8 cellular contexts compared by ENCODE assay signal in genomic region chr2:22355816-22356433, GRCh38.
DNase-seq lines count a peak whose midpoint lies in the region; ATAC-seq and TF ChIP-seq lines count a peak whose summit lies in the region.

No MANE protein-coding gene starts in this region.

- H2BK15ac ChIP-seq in mesenchymal stem cell (ENCODE audit: low read depth, poor library complexity, severe bottlenecking): no peak overlapping the region

- no peak overlapping the region for H3K4ac ChIP-seq in mesenchymal stem cell (ENCODE audit: low read depth in 1 of 2, low read length in 2 of 2)

- H3K18ac ChIP-seq in mesenchymal stem cell (ENCODE audit: low read depth in 1 of 2, low read length in 2 of 2): no peak overlapping the region

- no peak overlapping the region for H3K23ac ChIP-seq in mesenchymal stem cell (ENCODE audit: low read length in 2 of 2)

- no peak overlapping the region for H4K8ac ChIP-seq in mesenchymal stem cell (ENCODE audit: low read length)

- H2BK12ac ChIP-seq in mesenchymal stem cell (ENCODE audit: low read length in 2 of 2): no peak overlapping the region

- no peak overlapping the region for H4K91ac ChIP-seq in mesenchymal stem cell (ENCODE audit: low read length)

- peak; percentile 81 for TF ChIP-seq CTCF in coronary artery (IDR thresholded peaks at IDR 0.05)

- ATAC-seq in GM18867 (IDR thresholded peaks at IDR 0.05; ENCODE audit: unreplicated experiment): peak; percentile 82
- peak; percentile 80 for ATAC-seq in HG03175 (IDR thresholded peaks at IDR 0.05; ENCODE audit: unreplicated experiment)
- ATAC-seq in stimulated activated naive CD8-positive, alpha-beta T cell treated with anti-CD3 and anti-CD28 coated beads, Interleukin-15, Interleukin-2, amounts not matched to agents 100 U/mL and 50 U/mL, for 24 hours: no peak

- peak; percentile 42 for DNase-seq in CD1c-positive myeloid dendritic cell (ENCODE audit: extremely low spot score)
- peak; percentile 9 for DNase-seq in T1000 (lab: John Stamatoyannopoulos, UW)
- DNase-seq in coronary artery (ENCODE audit: low spot score): no peak
- peak; percentile 14 for DNase-seq in mesenchymal stem cell
- DNase-seq in stimulated activated naive CD8-positive, alpha-beta T cell treated with anti-CD3 and anti-CD28 coated beads, Interleukin-15, Interleukin-2, amounts not matched to agents 100 U/mL and 50 U/mL, for 24 hours: peak; percentile 62
- no peak for DNase-seq in NCI-H1048 (lab: John Stamatoyannopoulos, UW)

- H3K4me3 ChIP-seq in coronary artery (no peak overlapping the region), mesenchymal stem cell (ENCODE audit: insufficient read depth in 1 of 2, low read depth in 1 of 2, low read length in 2 of 2) (no peak overlapping the region)

- no peaks in the 10 kb centered on the region for H3K9me3 ChIP-seq in mesenchymal stem cell (ENCODE audit: control insufficient read depth, low read length)

- no peaks in the 10 kb centered on the region for H3K36me3 ChIP-seq in mesenchymal stem cell (ENCODE audit: control insufficient read depth in 1 of 2, insufficient read depth in 2 of 2, low read depth in 1 of 2, low read length in 2 of 2)

- H3K4me1 ChIP-seq in mesenchymal stem cell (ENCODE audit: control insufficient read depth, insufficient read depth, low read depth, low read length): no peaks in the 10 kb centered on the region

- H3K4me2 ChIP-seq in mesenchymal stem cell (ENCODE audit: low read length, poor library complexity, severe bottlenecking): no peak overlapping the region

- H2AK5ac ChIP-seq in mesenchymal stem cell (ENCODE audit: low read length, severe bottlenecking): no peak overlapping the region

- H3K9ac ChIP-seq in mesenchymal stem cell (ENCODE audit: low read length): no peak overlapping the region

- peaks cover 0 to 9% of the 10 kb centered on the region in 2 experiments for H3K27me3 ChIP-seq in mesenchymal stem cell (ENCODE audit: control insufficient read depth in 1 of 2, insufficient read depth in 1 of 2, low read length in 2 of 2)

- H3K14ac ChIP-seq in mesenchymal stem cell (ENCODE audit: low read length in 2 of 2): no peak overlapping the region

- no peak overlapping the region for H2BK5ac ChIP-seq in mesenchymal stem cell (ENCODE audit: low read depth, low read length, poor library complexity, severe bottlenecking)

- H2AFZ ChIP-seq in mesenchymal stem cell (ENCODE audit: low read depth, low read length): no peak overlapping the region

- no peak overlapping the region for H2BK120ac ChIP-seq in mesenchymal stem cell (ENCODE audit: low read depth, low read length)

- H3K79me1 ChIP-seq in mesenchymal stem cell (replicated peaks; ENCODE audit: low read length, poor library complexity, severe bottlenecking): no peaks in the 10 kb centered on the region

- H3K27ac ChIP-seq in coronary artery (no peak overlapping the region), mesenchymal stem cell (ENCODE audit: low read length, poor library complexity, severe bottlenecking) (no peak overlapping the region)

- 56% methylated on average over 3 of the region's 4 CpGs for WGBS in mesenchymal stem cell

Comparison
In these comparisons a context has a peak if more than half of its experiments do, and no peak if none do; other contexts are left out.
1. DNase-seq: peak in CD1c-positive myeloid dendritic cell (single experiment), T1000 (single experiment), mesenchymal stem cell (single experiment) and stimulated activated naive CD8-positive, alpha-beta T cell treated with anti-CD3 and anti-CD28 coated beads, Interleukin-15, Interleukin-2, amounts not matched to agents 100 U/mL and 50 U/mL, for 24 hours (single experiment); none in coronary artery (single experiment) and NCI-H1048 (single experiment).